Comparison of ENCODE assay signal across 8 cellular contexts in the genomic region with DNA sequence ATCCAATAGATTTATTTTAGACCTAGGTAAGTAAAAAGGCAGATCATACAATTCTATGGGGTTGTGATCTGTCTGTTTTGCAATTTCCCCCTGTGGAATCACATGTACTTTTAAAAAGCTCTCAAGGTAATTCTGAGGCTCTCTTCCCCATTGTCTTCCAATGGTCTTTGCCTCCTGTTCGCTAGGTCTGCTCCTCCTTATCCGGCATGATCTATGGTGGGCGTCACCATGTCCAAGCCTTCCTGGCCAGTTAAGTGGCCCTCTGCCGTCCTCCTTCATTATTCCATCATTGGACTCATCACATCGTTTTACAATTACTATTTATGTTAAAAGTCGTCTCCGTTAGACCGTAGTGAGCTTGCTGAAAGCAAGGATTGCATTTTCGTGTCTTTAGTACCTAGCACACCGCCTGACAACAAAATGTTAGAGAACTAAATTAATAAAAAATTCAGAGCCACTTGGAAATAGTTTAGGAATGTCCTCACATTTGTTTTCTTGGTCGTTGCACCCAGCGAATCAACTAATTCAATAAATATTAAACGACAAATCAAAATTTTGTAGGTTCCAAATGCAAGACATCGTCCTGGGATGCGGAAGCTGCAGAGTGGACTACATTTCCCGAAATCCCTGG. TPM values are rescaled to one million over a fixed set of nuclear protein-coding genes. Genes with fewer than 3 reads are reported as not detected.
DNase-seq lines count a peak whose midpoint lies in the region; ATAC-seq, FAIRE-seq and TF ChIP-seq lines count a peak whose summit lies in the region.

No MANE protein-coding gene starts in this region.

- H2AFZ ChIP-seq in K562 (ENCODE audit: low read depth, low read length): peak overlapping the region; percentile 79

- H3K4me3 ChIP-seq in K562 (peak overlapping the region; percentile 88), kidney (ENCODE audit: low read length in 2 of 2) (peak overlapping the region; percentile 74 to 76), stomach smooth muscle (ENCODE audit: low read length in 2 of 2) (peak overlapping the region; percentile 87 to 94)

- TF ChIP-seq CTCF in K562 (IDR thresholded peaks at IDR 0.05 in 2 of 3, conservative IDR thresholded peaks at IDR 0.05 in 1 of 3; ENCODE audit: insufficient read depth in 2 of 3, low read depth in 1 of 3, low read length in 3 of 3) (peak; percentile 7 to 38 (median 21); a peak in 2 of 6 replicates), kidney (IDR thresholded peaks at IDR 0.05; ENCODE audit: borderline replicate concordance, extremely low read depth, insufficient read depth) (no peak)

- peak overlapping the region; percentile 65 to 83; a peak in 3 of 4 replicates for H3K9ac ChIP-seq in K562 (ENCODE audit: insufficient read depth in 1 of 2, low read depth in 2 of 2, low read length in 2 of 2)
- H3K9ac ChIP-seq in kidney (ENCODE audit: low read length in 2 of 2): peak overlapping the region in 1 of 2 donors; percentile 61
- H3K9ac ChIP-seq in stomach smooth muscle (ENCODE audit: low read length in 2 of 2): peak overlapping the region; percentile 3 to 22

- 1% methylated on average over 16 of the region's 16 CpGs for WGBS in K562 (ENCODE audit: insufficient coverage, low coverage, missing lambda C conversion rate)

- H3K27me3 ChIP-seq in K562 (ENCODE audit: control insufficient read depth in 2 of 2, insufficient read depth in 2 of 2, low read length in 2 of 2) (no peaks in the 10 kb centered on the region), stomach smooth muscle (ENCODE audit: control insufficient read depth in 1 of 2, insufficient read depth in 2 of 2, low read length in 2 of 2) (no peaks in the 10 kb centered on the region)

- H3K79me2 ChIP-seq in K562 (ENCODE audit: control insufficient read depth, insufficient read depth, low read length): peaks cover 48% of the 10 kb centered on the region

- ATAC-seq in HG02588 (IDR thresholded peaks at IDR 0.05; ENCODE audit: unreplicated experiment): peak; percentile 11
- ATAC-seq in K562: peak; percentile 64

- CTCF ChIA-PET in K562 (lab: Yijun Ruan, JAX; ENCODE audit: low intra/inter-chr PET ratio): interaction anchor here (0.7 kb wide), 1 partner anchor 300 kb away, joined by 5 read pairs; no protein-coding TSS in a partner anchor

- H3K9me3 ChIP-seq in K562 (replicated peaks; ENCODE audit: control insufficient read depth, insufficient read depth, low read depth, low read length) (no peaks in the 10 kb centered on the region), kidney (ENCODE audit: control insufficient read depth in 1 of 2, low read length in 2 of 2) (no peaks in the 10 kb centered on the region), stomach smooth muscle (ENCODE audit: control insufficient read depth in 2 of 2, low read length in 2 of 2) (no peaks in the 10 kb centered on the region)

- H3K27ac ChIP-seq in K562 (ENCODE audit: extremely low read depth, low read depth, low read length): peak overlapping the region; percentile 88
- no peak overlapping the region for H3K27ac ChIP-seq in kidney (ENCODE audit: low read depth in 2 of 2, low read length in 2 of 2)
- no peak overlapping the region for H3K27ac ChIP-seq in stomach smooth muscle (ENCODE audit: low read length)

- FAIRE-seq in K562 (lab: Jason Lieb, UNC) (no peak), kidney (lab: Jason Lieb, UNC) (no peak)

- TSS peak; percentile 68 for BruUV-seq in K562 (replicated peaks; lab: Mats Ljungman, UMichigan)

- H3K36me3 ChIP-seq in K562 (ENCODE audit: control insufficient read depth, insufficient read depth, low read length) (peaks cover 3% of the 10 kb centered on the region; the same call in 1 of the 3 replicates), kidney (ENCODE audit: control insufficient read depth in 1 of 2, insufficient read depth in 2 of 2, low read length in 2 of 2) (no peaks in the 10 kb centered on the region), stomach smooth muscle (ENCODE audit: control insufficient read depth in 2 of 2, insufficient read depth in 2 of 2, low read length in 2 of 2) (no peaks in the 10 kb centered on the region)

- POLR2A ChIA-PET in K562 (lab: Yijun Ruan, JAX): interaction anchor here (0.7 to 3.8 kb wide), 21 partner anchors 9 to 317 kb away, joined by 3 to 20 read pairs (median 5); no protein-coding TSS in a partner anchor

- intact Hi-C loops in K562 (cut with micrococcal nuclease): loop anchor here (1.0 to 2.0 kb wide), 5 partner anchors 40 to 345 kb away; no protein-coding TSS in a partner anchor
- intact Hi-C loops in kidney (cut with DNase I): no loop called here

- peak; percentile 26; the same call in 1 of the 2 replicates for TF ChIP-seq EP300 in K562 (IDR thresholded peaks at IDR 0.05; ENCODE audit: low read length)

- no peak; the same call in 1 of the 2 replicates for TF ChIP-seq POLR2A in K562 (conservative IDR thresholded peaks at IDR 0.05)

- no peaks in the 10 kb centered on the region; the same call in 1 of the 2 replicates for H4K20me1 ChIP-seq in K562 (replicated peaks; ENCODE audit: control insufficient read depth, insufficient read depth, low read length)

- peak; percentile 51; a peak in 3 of 4 replicates for TF ChIP-seq RAD21 in K562 (CRISPR knock-in tag; conservative IDR thresholded peaks at IDR 0.05 in 1 of 2, IDR thresholded peaks at IDR 0.05 in 1 of 2)

- in situ Hi-C loops in K562 (cut with MboI): loop anchor here (25.0 kb wide), 1 partner anchor 315 kb away; no protein-coding TSS in a partner anchor

- H3K9me1 ChIP-seq in K562 (ENCODE audit: control insufficient read depth, insufficient read depth, low read length): no peaks in the 10 kb centered on the region

- DNase-seq in ELR (ENCODE audit: low read depth) (peak; percentile 28), NOMO-1 (lab: John Stamatoyannopoulos, UW; ENCODE audit: unreplicated experiment in 2 of 2) (peak; percentile 59 to 75), K562 (ENCODE audit: extremely low read depth in 1 of 4, low spot score in 3 of 4) (peak; percentile 70 to 94 (median 74)), kidney (no peak), foreskin melanocyte (no peak), HK-2 (ENCODE audit: unreplicated experiment) (no peak)

- peak overlapping the region; percentile 98 for H3K4me2 ChIP-seq in K562 (ENCODE audit: insufficient read depth, low read length)

- peaks cover 5 to 17% of the 10 kb centered on the region in 2 experiments for H3K4me1 ChIP-seq in K562 (replicated peaks in 1 of 2; ENCODE audit: control insufficient read depth in 2 of 2, insufficient read depth in 2 of 2, low read length in 2 of 2)
- H3K4me1 ChIP-seq in kidney (ENCODE audit: control insufficient read depth in 1 of 2, insufficient read depth in 1 of 2, low read depth in 1 of 2, low read length in 2 of 2): peaks cover 0 to 5% of the 10 kb centered on the region in 2 donors
- H3K4me1 ChIP-seq in stomach smooth muscle (ENCODE audit: control insufficient read depth, insufficient read depth, low read length): no peaks in the 10 kb centered on the region

TF ChIP-seq in K562, 482 proteins besides CTCF, POLR2A, EP300 and RAD21 (continues in another document):
- TF ChIP-seq, protein P1, sequence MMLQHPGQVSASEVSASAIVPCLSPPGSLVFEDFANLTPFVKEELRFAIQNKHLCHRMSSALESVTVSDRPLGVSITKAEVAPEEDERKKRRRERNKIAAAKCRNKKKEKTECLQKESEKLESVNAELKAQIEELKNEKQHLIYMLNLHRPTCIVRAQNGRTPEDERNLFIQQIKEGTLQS (IDR thresholded peaks at IDR 0.05): peak; percentile 31; the same call in 1 of the 2 replicates
- TF ChIP-seq, protein P1 (CRISPR knock-in tag; conservative IDR thresholded peaks at IDR 0.05): no peak; the same call in 1 of the 2 replicates
- TF ChIP-seq ZNF347 (CRISPR knock-in tag; IDR thresholded peaks at IDR 0.05; ENCODE audit: low read depth): no peak

RNA-seq across cellular contexts. Expression of gene STXBP5, which starts 2.2 kb away (rescaled TPM):
- 282 and 467 TPM in 2 replicates for total RNA-seq in K562 (2011; cell fraction: chromatin; rRNA removed; ENCODE audit: low replicate concordance)
- total RNA-seq in K562 (2011; cell fraction: nucleolus; rRNA removed): 111 and 113 TPM in 2 replicates
- total RNA-seq in K562 (2011; cell fraction: nucleoplasm; rRNA removed): 160 and 217 TPM in 2 replicates
- 50.1 and 60.1 TPM in 2 replicates for total RNA-seq in K562 (2014; rRNA removed)
- total RNA-seq in K562 (2014; rRNA removed; fragmentation: Illumina TruSeq; extraction: Trizol): 114 and 158 TPM in 2 replicates
- total RNA-seq in K562 (2015; rRNA removed; fragmentation: Illumina TruSeq; extraction: Trizol): 144 and 155 TPM in 2 replicates
- total RNA-seq in K562 (2021): 98.8 and 115 TPM in 2 replicates
- polyA plus RNA-seq in K562 (2011; rRNA removed): 128 and 172 TPM in 2 replicates
- polyA plus RNA-seq in K562 (2011; cell fraction: cytosol; rRNA removed): 42.0 and 63.5 TPM in 2 replicates
- 254 and 270 TPM in 2 replicates for polyA plus RNA-seq in K562 (2011; cell fraction: nucleus; rRNA removed)
- 56.3 and 84.9 TPM in 2 replicates for polyA plus RNA-seq in K562 (2012)
- polyA plus RNA-seq in K562 (2014; fragmentation: Illumina TruSeq; extraction: Trizol): 71.5 and 82.1 TPM in 2 replicates
- 10 to 100 TPM; 23.3 to 23.9 TPM for polyA plus RNA-seq in K562 (2014; fragmentation: Nextera tagmentation; extraction: Ambion mirVana)
- 49.6 and 60.5 TPM in 2 replicates for polyA plus RNA-seq in K562 (2014; rRNA removed)
- polyA minus RNA-seq in K562 (2011; rRNA and poly(A)+ RNA removed): 447 and 452 TPM in 2 replicates
- 96.1 and 167 TPM in 2 replicates for polyA minus RNA-seq in K562 (2011; cell fraction: cytosol; rRNA and poly(A)+ RNA removed)
- 374 and 571 TPM in 2 replicates for polyA minus RNA-seq in K562 (2011; cell fraction: nucleus; rRNA and poly(A)+ RNA removed)
- total RNA-seq in kidney: 13.6 TPM
- 2.0 TPM for polyA plus RNA-seq in kidney (ENCODE audit: insufficient read depth, low read depth, low replicate concordance)

Comparison
In these comparisons a context has a peak if more than half of its experiments do, and no peak if none do; other contexts are left out.
1. DNase-seq: peak in ELR (single experiment), NOMO-1 (2 of 2) and K562 (4 of 4); none in kidney (single experiment), foreskin melanocyte (single experiment) and HK-2 (single experiment).
2. Peak in every context shown above with its lines, with median percentiles within 50 percentile points of each other: H3K4me3 ChIP-seq.